In the genomic region with DNA sequence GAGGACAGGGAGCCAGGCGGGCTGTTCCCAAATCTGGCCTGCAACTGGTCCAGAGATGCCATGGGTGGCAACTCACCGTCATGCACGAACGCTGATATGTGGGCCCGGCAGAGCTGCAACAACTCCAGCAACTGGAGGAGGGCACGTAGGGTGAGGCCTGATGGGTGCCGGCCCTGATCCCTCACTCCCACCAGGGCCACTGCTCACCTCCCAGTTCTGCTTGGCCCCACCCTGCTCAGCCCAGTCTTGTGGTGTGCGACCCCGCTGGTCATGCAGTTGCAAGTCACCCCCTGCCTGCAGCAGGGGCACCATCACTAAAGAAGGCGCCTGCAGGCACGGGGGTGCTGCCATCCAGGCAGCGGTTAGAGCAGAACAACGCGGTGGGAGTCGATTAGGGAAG, we compare ENCODE assay signal across 21 cellular contexts. TPM values are rescaled to one million over a fixed set of nuclear protein-coding genes. Genes with fewer than 3 reads are reported as not detected.
DNase-seq lines count a peak whose midpoint lies in the region; ATAC-seq and TF ChIP-seq lines count a peak whose summit lies in the region.
"Had no signal": no experiment of that assay in that cellular context is flagged by ENCODE, and none has a peak within 500 bp of the region (broad histone marks: within the 10 kb centered on the region; RNA-seq: fewer than 3 reads in every experiment).

No MANE protein-coding gene starts in this region.

- H3K27ac Mint-ChIP-seq in neural crest cell (ENCODE audit: unreplicated experiment), result no peak overlapping the region
- H3K27ac Mint-ChIP-seq in stimulated activated naive B cell treated with anti-CD40 and anti-IgM and Interleukin-4, amounts not matched to agents 10 μg/mL and 1 μg/mL and 100 μg/mL, for 72 hours, result peak overlapping the region; percentile 57
- H3K27ac Mint-ChIP-seq: CD4-positive, CD25-positive, alpha-beta regulatory T cell; CD8-positive, alpha-beta memory T cell had no signal

- H3K27me3 Mint-ChIP-seq in neural crest cell (ENCODE audit: low read depth), result peaks cover 26% of the 10 kb centered on the region
- H3K27me3 Mint-ChIP-seq in stimulated activated naive B cell treated with anti-CD40 and anti-IgM and Interleukin-4, amounts not matched to agents 10 μg/mL and 1 μg/mL and 100 μg/mL, for 72 hours, result peaks cover 26 to 39% of the 10 kb centered on the region in 2 donors

- CTCF ChIA-PET in HEK293 (lab: Yijun Ruan, JAX), result interaction anchor here (0.6 to 1.0 kb wide), 2 partner anchors 10 to 43 kb away, joined by 3 to 4 read pairs; no protein-coding TSS in a partner anchor

- no peaks in the 10 kb centered on the region for H3K36me3 Mint-ChIP-seq in neural crest cell (ENCODE audit: low read depth)
- H3K36me3 Mint-ChIP-seq in stimulated activated naive B cell treated with anti-CD40 and anti-IgM and Interleukin-4, amounts not matched to agents 10 μg/mL and 1 μg/mL and 100 μg/mL, for 72 hours, result no peaks in the 10 kb centered on the region
- H3K36me3 Mint-ChIP-seq: CD4-positive, CD25-positive, alpha-beta regulatory T cell; CD8-positive, alpha-beta memory T cell had no signal

- peaks cover 55% of the 10 kb centered on the region for H3K4me1 ChIP-seq in BLaER1
- H3K4me1 ChIP-seq in HEK293 (ENCODE audit: control insufficient read depth, insufficient read depth, low read length), result no peaks in the 10 kb centered on the region
- H3K4me1 ChIP-seq: HAP-1 had no signal

- peak overlapping the region; percentile 23 for H3K4me3 Mint-ChIP-seq in neural crest cell
- no peak overlapping the region for H3K4me3 Mint-ChIP-seq in stimulated activated naive B cell treated with anti-CD40 and anti-IgM and Interleukin-4, amounts not matched to agents 10 μg/mL and 1 μg/mL and 100 μg/mL, for 72 hours
- H3K4me3 Mint-ChIP-seq: CD4-positive, CD25-positive, alpha-beta regulatory T cell; CD8-positive, alpha-beta memory T cell had no signal

- H3K9me3 Mint-ChIP-seq in neural crest cell, result no peaks in the 10 kb centered on the region
- H3K9me3 Mint-ChIP-seq in stimulated activated naive B cell treated with anti-CD40 and anti-IgM and Interleukin-4, amounts not matched to agents 10 μg/mL and 1 μg/mL and 100 μg/mL, for 72 hours, result no peaks in the 10 kb centered on the region
- H3K9me3 Mint-ChIP-seq: CD8-positive, alpha-beta memory T cell had no signal

- H3K9ac ChIP-seq in BLaER1, result no peak overlapping the region

- H3K27me3 ChIP-seq in BLaER1, result no peaks in the 10 kb centered on the region; the same call in 1 of the 2 replicates

- no peak for ATAC-seq in stimulated activated naive B cell treated with anti-CD40 and anti-IgM and Interleukin-4, amounts not matched to agents 10 μg/mL and 1 μg/mL and 100 μg/mL, for 72 hours (replicated peaks)

- H3K9me3 ChIP-seq in BLaER1 (no peaks in the 10 kb centered on the region), HEK293 (ENCODE audit: control insufficient read depth, insufficient read depth, low read depth, low read length) (no peaks in the 10 kb centered on the region)
- H3K9me3 ChIP-seq: HAP-1 had no signal

- POLR2A ChIA-PET in HEK293 (lab: Yijun Ruan, JAX), result no interaction called here

- no peak overlapping the region for H3K4me3 ChIP-seq in BLaER1
- H3K4me3 ChIP-seq in HEK293 (ENCODE audit: low read depth, low read length), result no peak overlapping the region
- H3K4me3 ChIP-seq: GM12878, HAP-1 had no signal

- peaks cover 18% of the 10 kb centered on the region for H3K36me3 ChIP-seq in BLaER1
- H3K36me3 ChIP-seq in HEK293 (ENCODE audit: control insufficient read depth in 2 of 2, insufficient read depth in 1 of 2, low read length in 2 of 2), result no peaks in the 10 kb centered on the region; a peak in 1 of 3 replicates
- H3K36me3 ChIP-seq: HAP-1 had no signal

- peaks cover 9% of the 10 kb centered on the region; the same call in 1 of the 2 replicates for H4K20me1 ChIP-seq in BLaER1

- peak overlapping the region; percentile 76 for H3K4me2 ChIP-seq in BLaER1

- DNase-seq in neural crest cell (ENCODE audit: low read depth, low spot score) (no peak), UCSD-AML1 (lab: John Stamatoyannopoulos, UW; ENCODE audit: unreplicated experiment) (no peak), NCI-H2029 (lab: John Stamatoyannopoulos, UW) (no peak), NCI-H2107 treated with DMSO at 0.1 percent for 48 hours (lab: John Stamatoyannopoulos, UW; ENCODE audit: unreplicated experiment) (no peak)
- no peak for DNase-seq in stimulated activated naive B cell treated with anti-CD40 and anti-IgM and Interleukin-4, amounts not matched to agents 10 μg/mL and 1 μg/mL and 100 μg/mL, for 72 hours
- DNase-seq: 8988T; C1 segment of cervical spinal cord; CD4-positive, CD25-positive, alpha-beta regulatory T cell; CD8-positive, alpha-beta memory T cell; COR-L47; DMS 273 treated with DMSO at 0.1 percent for 48 hours; DMS53; DND-41; EL had no signal

- no peaks in the 10 kb centered on the region for H3K4me1 Mint-ChIP-seq in neural crest cell
- peaks cover 7 to 8% of the 10 kb centered on the region in 2 donors for H3K4me1 Mint-ChIP-seq in stimulated activated naive B cell treated with anti-CD40 and anti-IgM and Interleukin-4, amounts not matched to agents 10 μg/mL and 1 μg/mL and 100 μg/mL, for 72 hours

- TF ChIP-seq CTCF in HEK293 (tag by site-specific recombination; IDR thresholded peaks at IDR 0.05), result no peak
- no peak for TF ChIP-seq CTCF in neural crest cell (conservative IDR thresholded peaks at IDR 0.05)

- H3K27ac ChIP-seq in BLaER1, result no peak overlapping the region
- no peak overlapping the region for H3K27ac ChIP-seq in HEK293 (ENCODE audit: extremely low read depth, low read depth, low read length)

TF ChIP-seq in HEK293, 187 proteins besides CTCF, POLR2A, EP300 and RAD21 (continues in another document):
- TF ChIP-seq ZNF677 (tag by site-specific recombination; IDR thresholded peaks at IDR 0.05), result no peak
- TF ChIP-seq ZIC2 (tag by site-specific recombination; IDR thresholded peaks at IDR 0.05), result 0 out of 2 replicates have a peak, but pooled peaks have one; percentile 14
- TF ChIP-seq BCL11B (tag by site-specific recombination; IDR thresholded peaks at IDR 0.05; ENCODE audit: low read depth), result no peak
- TF ChIP-seq, protein P1, sequence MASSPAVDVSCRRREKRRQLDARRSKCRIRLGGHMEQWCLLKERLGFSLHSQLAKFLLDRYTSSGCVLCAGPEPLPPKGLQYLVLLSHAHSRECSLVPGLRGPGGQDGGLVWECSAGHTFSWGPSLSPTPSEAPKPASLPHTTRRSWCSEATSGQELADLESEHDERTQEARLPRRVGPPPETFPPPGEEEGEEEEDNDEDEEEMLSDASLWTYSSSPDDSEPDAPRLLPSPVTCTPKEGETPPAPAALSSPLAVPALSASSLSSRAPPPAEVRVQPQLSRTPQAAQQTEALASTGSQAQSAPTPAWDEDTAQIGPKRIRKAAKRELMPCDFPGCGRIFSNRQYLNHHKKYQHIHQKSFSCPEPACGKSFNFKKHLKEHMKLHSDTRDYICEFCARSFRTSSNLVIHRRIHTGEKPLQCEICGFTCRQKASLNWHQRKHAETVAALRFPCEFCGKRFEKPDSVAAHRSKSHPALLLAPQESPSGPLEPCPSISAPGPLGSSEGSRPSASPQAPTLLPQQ (tag by site-specific recombination; IDR thresholded peaks at IDR 0.05), result peak; percentile 39; the same call in 1 of the 2 replicates
- TF ChIP-seq SP7 (tag by site-specific recombination; IDR thresholded peaks at IDR 0.05), result no peak
- TF ChIP-seq MYNN (tag by site-specific recombination; IDR thresholded peaks at IDR 0.05; ENCODE audit: borderline replicate concordance), result no peak
- no peak for TF ChIP-seq ZNF549 (tag by site-specific recombination; IDR thresholded peaks at IDR 0.05)
- TF ChIP-seq, protein P2, sequence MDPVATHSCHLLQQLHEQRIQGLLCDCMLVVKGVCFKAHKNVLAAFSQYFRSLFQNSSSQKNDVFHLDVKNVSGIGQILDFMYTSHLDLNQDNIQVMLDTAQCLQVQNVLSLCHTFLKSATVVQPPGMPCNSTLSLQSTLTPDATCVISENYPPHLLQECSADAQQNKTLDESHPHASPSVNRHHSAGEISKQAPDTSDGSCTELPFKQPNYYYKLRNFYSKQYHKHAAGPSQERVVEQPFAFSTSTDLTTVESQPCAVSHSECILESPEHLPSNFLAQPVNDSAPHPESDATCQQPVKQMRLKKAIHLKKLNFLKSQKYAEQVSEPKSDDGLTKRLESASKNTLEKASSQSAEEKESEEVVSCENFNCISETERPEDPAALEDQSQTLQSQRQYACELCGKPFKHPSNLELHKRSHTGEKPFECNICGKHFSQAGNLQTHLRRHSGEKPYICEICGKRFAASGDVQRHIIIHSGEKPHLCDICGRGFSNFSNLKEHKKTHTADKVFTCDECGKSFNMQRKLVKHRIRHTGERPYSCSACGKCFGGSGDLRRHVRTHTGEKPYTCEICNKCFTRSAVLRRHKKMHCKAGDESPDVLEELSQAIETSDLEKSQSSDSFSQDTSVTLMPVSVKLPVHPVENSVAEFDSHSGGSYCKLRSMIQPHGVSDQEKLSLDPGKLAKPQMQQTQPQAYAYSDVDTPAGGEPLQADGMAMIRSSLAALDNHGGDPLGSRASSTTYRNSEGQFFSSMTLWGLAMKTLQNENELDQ (tag by site-specific recombination; IDR thresholded peaks at IDR 0.05; ENCODE audit: low read depth), result no peak
- TF ChIP-seq, protein P3, sequence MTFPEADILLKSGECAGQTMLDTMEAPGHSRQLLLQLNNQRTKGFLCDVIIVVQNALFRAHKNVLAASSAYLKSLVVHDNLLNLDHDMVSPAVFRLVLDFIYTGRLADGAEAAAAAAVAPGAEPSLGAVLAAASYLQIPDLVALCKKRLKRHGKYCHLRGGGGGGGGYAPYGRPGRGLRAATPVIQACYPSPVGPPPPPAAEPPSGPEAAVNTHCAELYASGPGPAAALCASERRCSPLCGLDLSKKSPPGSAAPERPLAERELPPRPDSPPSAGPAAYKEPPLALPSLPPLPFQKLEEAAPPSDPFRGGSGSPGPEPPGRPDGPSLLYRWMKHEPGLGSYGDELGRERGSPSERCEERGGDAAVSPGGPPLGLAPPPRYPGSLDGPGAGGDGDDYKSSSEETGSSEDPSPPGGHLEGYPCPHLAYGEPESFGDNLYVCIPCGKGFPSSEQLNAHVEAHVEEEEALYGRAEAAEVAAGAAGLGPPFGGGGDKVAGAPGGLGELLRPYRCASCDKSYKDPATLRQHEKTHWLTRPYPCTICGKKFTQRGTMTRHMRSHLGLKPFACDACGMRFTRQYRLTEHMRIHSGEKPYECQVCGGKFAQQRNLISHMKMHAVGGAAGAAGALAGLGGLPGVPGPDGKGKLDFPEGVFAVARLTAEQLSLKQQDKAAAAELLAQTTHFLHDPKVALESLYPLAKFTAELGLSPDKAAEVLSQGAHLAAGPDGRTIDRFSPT (tag by site-specific recombination; IDR thresholded peaks at IDR 0.05), result 0 out of 2 replicates have a peak, but pooled peaks have one; percentile 21
- TF ChIP-seq ZBTB48 (tag by site-specific recombination; IDR thresholded peaks at IDR 0.05), result no peak
- no peak for TF ChIP-seq ZNF2 (tag by site-specific recombination; IDR thresholded peaks at IDR 0.05)
- TF ChIP-seq TCF7L2 (IDR thresholded peaks at IDR 0.05; ENCODE audit: borderline replicate concordance, low read depth, low read length), result no peak

RNA-seq across cellular contexts. Expression of gene ARHGAP33, which starts 16.9 kb away (rescaled TPM):
- 109 and 110 TPM in 2 replicates for total RNA-seq in neural crest cell

RNA-seq across cellular contexts. Expression of gene PRODH2, which starts 20.3 kb away (rescaled TPM):
- not detected in 2 replicates for total RNA-seq in neural crest cell
- total RNA-seq: A673; CD4-positive, CD25-positive, alpha-beta regulatory T cell; CD8-positive, alpha-beta memory T cell; G401; GM12878; H1 had no signal

RNA-seq across cellular contexts. Expression of gene PROSER3, which starts 34.3 kb away (rescaled TPM):
- total RNA-seq in neural crest cell, result 63.4 and 64.0 TPM in 2 replicates

RNA-seq across cellular contexts. Expression of gene HSPB6, which starts 35.5 kb away (rescaled TPM):
- total RNA-seq in neural crest cell, result 0.37 and 0.64 TPM in 2 replicates
- total RNA-seq: A673; CD4-positive, CD25-positive, alpha-beta regulatory T cell; CD8-positive, alpha-beta memory T cell; G401; H1 had no signal

RNA-seq across cellular contexts. Expression of gene LIN37, which starts 43.9 kb away (rescaled TPM):
- 7.5 and 12.5 TPM in 2 replicates for total RNA-seq in neural crest cell
